8 cellular contexts compared by ENCODE assay signal in genomic region chr3:122828281-122828680, GRCh38.
"Had no signal": no experiment of that assay in that cellular context is flagged by ENCODE, and none has a peak within 500 bp of the region (broad histone marks: within the 10 kb centered on the region; RNA-seq: fewer than 3 reads in every experiment).

No MANE protein-coding gene starts in this region.

- DNase-seq: GM23248, GOT3, H7, HFFc6, IMR-90 had no signal

- H3K4me3 Mint-ChIP-seq: HFFc6 had no signal

- H3K4me1 ChIP-seq: HAP-1 had no signal

- H3K27ac ChIP-seq: GM23248 had no signal

- ATAC-seq: HCT116, K562 had no signal

- H3K4me3 ChIP-seq: GM23248, HAP-1, K562 had no signal

- H3K9me3 ChIP-seq: HAP-1 had no signal

- H3K27ac Mint-ChIP-seq: HFFc6 had no signal

- H3K9me3 Mint-ChIP-seq: HFFc6 had no signal
